1 cellular context compared by ENCODE assay signal in the genomic region with DNA sequence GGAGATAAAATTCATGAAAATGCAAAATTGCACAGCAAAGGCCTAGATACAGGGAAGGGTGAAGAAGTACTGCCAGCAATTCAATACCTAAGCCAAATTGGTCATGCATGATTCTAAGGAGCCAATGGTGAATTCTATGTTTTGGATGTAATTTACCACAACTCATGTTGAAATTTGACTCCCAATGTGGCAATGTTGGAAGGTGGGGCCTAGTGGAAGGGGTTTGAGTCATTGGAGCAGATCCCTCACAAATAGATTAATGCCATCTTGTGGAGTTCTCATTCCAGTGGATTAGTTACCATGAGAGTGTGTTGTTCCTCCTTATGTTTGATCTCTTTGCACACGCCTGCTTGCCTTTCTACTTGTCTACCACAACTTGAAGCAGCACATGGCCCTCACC.
TF ChIP-seq lines count a peak whose summit lies in the region.

No MANE protein-coding gene starts in this region.

TF ChIP-seq in H1, 55 proteins besides CTCF, POLR2A, EP300 and RAD21:
- TF ChIP-seq MAFK (IDR thresholded peaks at IDR 0.05; ENCODE audit: low read depth, low read length) = no peak
- no peak for TF ChIP-seq CBX5 (IDR thresholded peaks at IDR 0.05; ENCODE audit: low read depth, low read length)
- no peak for TF ChIP-seq POLR2AphosphoS5 (IDR thresholded peaks at IDR 0.05; ENCODE audit: low read depth, low read length)
- no peak for TF ChIP-seq SP1 (IDR thresholded peaks at IDR 0.05; ENCODE audit: low read depth, low read length)
